In the genomic region with DNA sequence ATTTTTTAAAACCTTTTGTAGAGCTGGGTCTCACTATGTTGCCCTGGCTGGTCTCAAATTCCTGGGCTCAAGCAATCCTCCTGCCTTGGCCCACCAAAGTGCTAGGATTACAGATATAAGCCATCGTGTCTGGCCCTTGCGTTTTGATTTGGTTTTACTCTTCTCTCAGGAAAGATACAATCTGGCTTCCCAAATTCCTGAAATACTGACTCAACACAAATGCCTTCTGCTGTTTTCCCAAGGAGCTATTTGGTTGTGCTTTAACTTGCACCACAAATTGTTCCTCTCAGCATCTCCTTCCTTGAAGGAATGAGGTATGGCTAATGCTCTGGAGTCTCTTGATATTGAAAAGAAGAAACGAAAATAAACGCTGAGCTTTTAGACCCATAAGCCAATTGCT, we compare ENCODE assay signal across 28 cellular contexts.
DNase-seq lines count a peak whose midpoint lies in the region; TF ChIP-seq lines count a peak whose summit lies in the region.
"Had no signal": no experiment of that assay in that cellular context is flagged by ENCODE, and none has a peak within 500 bp of the region (broad histone marks: within the 10 kb centered on the region; RNA-seq: fewer than 3 reads in every experiment).

No MANE protein-coding gene starts in this region.

- H3K14ac ChIP-seq in trophoblast cell (ENCODE audit: low read length): no peak overlapping the region

- H2BK5ac ChIP-seq in trophoblast cell (ENCODE audit: low read depth, low read length, poor library complexity): no peak overlapping the region

- no peak overlapping the region for H3K4me3 ChIP-seq in fibroblast of the aortic adventitia (ENCODE audit: low read depth, low read length)
- no peak overlapping the region for H3K4me3 ChIP-seq in trophoblast cell (ENCODE audit: low read depth, low read length)
- H3K4me3 ChIP-seq in right atrium auricular region: no peak overlapping the region
- no peak overlapping the region for H3K4me3 ChIP-seq in Peyer's patch
- H3K4me3 ChIP-seq: breast epithelium, colonic mucosa, gastroesophageal sphincter, HAP-1, skin epidermis, upper lobe of left lung had no signal

- H3K27me3 ChIP-seq in trophoblast cell (ENCODE audit: insufficient read depth, low read length) (no peaks in the 10 kb centered on the region), right atrium auricular region (no peaks in the 10 kb centered on the region), Peyer's patch (no peaks in the 10 kb centered on the region)
- H3K27me3 ChIP-seq: breast epithelium, colonic mucosa, gastroesophageal sphincter, neutrophil, upper lobe of left lung had no signal

- no peak overlapping the region for H2BK120ac ChIP-seq in trophoblast cell (ENCODE audit: insufficient read depth, low read length, poor library complexity)

- H3K9me3 ChIP-seq in trophoblast cell (ENCODE audit: insufficient read depth, low read depth, low read length): no peaks in the 10 kb centered on the region
- H3K9me3 ChIP-seq in right atrium auricular region: no peaks in the 10 kb centered on the region
- H3K9me3 ChIP-seq in Peyer's patch: no peaks in the 10 kb centered on the region
- H3K9me3 ChIP-seq: breast epithelium, colonic mucosa, gastroesophageal sphincter, HAP-1, neutrophil, upper lobe of left lung had no signal

- H3K79me1 ChIP-seq in trophoblast cell (ENCODE audit: low read length): peaks cover 2% of the 10 kb centered on the region

- no peak overlapping the region for H3K23ac ChIP-seq in trophoblast cell (ENCODE audit: low read length)

- H3K27ac ChIP-seq in trophoblast cell (ENCODE audit: low read depth, low read length): peak overlapping the region; percentile 13
- H3K27ac ChIP-seq in right atrium auricular region: no peak overlapping the region
- H3K27ac ChIP-seq in Peyer's patch: no peak overlapping the region
- H3K27ac ChIP-seq: breast epithelium, colonic mucosa, gastroesophageal sphincter, neutrophil, skin epidermis, upper lobe of left lung had no signal

- no peak overlapping the region for H2AFZ ChIP-seq in trophoblast cell (ENCODE audit: insufficient read depth, low read length, poor library complexity)

- TF ChIP-seq CTCF in fibroblast of the aortic adventitia (IDR thresholded peaks at IDR 0.05; ENCODE audit: insufficient read depth, low read length) (no peak), right atrium auricular region (IDR thresholded peaks at IDR 0.05) (no peak), Peyer's patch (IDR thresholded peaks at IDR 0.05) (no peak)

- DNase-seq in EL (peak; percentile 67), LHCN-M2 (ENCODE audit: low read depth) (peak; percentile 12), fibroblast of the aortic adventitia (ENCODE audit: low read depth) (peak; percentile 1), trophoblast cell (peak in 1 of 2 donors; percentile 20), NCI-H2081 treated with DMSO at 0.1 percent for 48 hours (lab: John Stamatoyannopoulos, UW) (no peak), right atrium auricular region (ENCODE audit: low spot score) (no peak), DMS153 treated with DMSO at 0.1 percent for 48 hours (lab: John Stamatoyannopoulos, UW; ENCODE audit: unreplicated experiment) (no peak), Peyer's patch (no peak)
- DNase-seq: activated CD4-positive, alpha-beta T cell treated with anti-CD3 and anti-CD28 coated beads, Interleukin-2, amount 50 U/mL, for 48 hours; activated CD4-positive, CD25-positive, alpha-beta regulatory T cell; activated CD8-positive, alpha-beta memory T cell treated with anti-CD3 and anti-CD28 coated beads, Interleukin-2, amount 50 U/mL, for 4 hours; activated naive CD8-positive, alpha-beta T cell treated with anti-CD3 and anti-CD28 coated beads for 36 hours; CD8-positive, alpha-beta memory T cell; colonic mucosa; DMS153; effector memory CD8-positive, alpha-beta T cell; kidney glomerular epithelial cell; NCI-H1092; NCI-H2029; OCI-M1; SHP77; SW 1271; upper lobe of left lung had no signal

- H2BK12ac ChIP-seq in trophoblast cell (ENCODE audit: low read length): no peak overlapping the region

- no peak for TF ChIP-seq POLR2A in Peyer's patch (IDR thresholded peaks at IDR 0.05)

- no peaks in the 10 kb centered on the region for H3K36me3 ChIP-seq in trophoblast cell (ENCODE audit: control insufficient read depth in 1 of 2, insufficient read depth in 2 of 2, low read length in 2 of 2)
- H3K36me3 ChIP-seq in right atrium auricular region: no peaks in the 10 kb centered on the region
- H3K36me3 ChIP-seq in Peyer's patch: no peaks in the 10 kb centered on the region
- H3K36me3 ChIP-seq: breast epithelium, colonic mucosa, gastroesophageal sphincter, HAP-1, neutrophil, upper lobe of left lung had no signal

- H3K18ac ChIP-seq in trophoblast cell (ENCODE audit: low read length): no peak overlapping the region

- H4K91ac ChIP-seq in trophoblast cell (ENCODE audit: low read depth, low read length): no peak overlapping the region

- no peaks in the 10 kb centered on the region for H3K79me2 ChIP-seq in trophoblast cell (ENCODE audit: control insufficient read depth, insufficient read depth, low read length, poor library complexity)

- no peak overlapping the region for H3K4ac ChIP-seq in trophoblast cell (ENCODE audit: low read depth, low read length)

- H3K4me1 ChIP-seq in trophoblast cell (ENCODE audit: control insufficient read depth in 1 of 2, insufficient read depth in 2 of 2, low read length in 2 of 2): peaks cover 6 to 9% of the 10 kb centered on the region in 2 experiments
- no peaks in the 10 kb centered on the region for H3K4me1 ChIP-seq in right atrium auricular region
- no peaks in the 10 kb centered on the region for H3K4me1 ChIP-seq in Peyer's patch
- H3K4me1 ChIP-seq: breast epithelium, colonic mucosa, gastroesophageal sphincter, HAP-1, upper lobe of left lung had no signal

- H2AK5ac ChIP-seq in trophoblast cell (ENCODE audit: low read length): no peak overlapping the region

- H3K9ac ChIP-seq in trophoblast cell (ENCODE audit: low read length): no peak overlapping the region

- no CpG with 5 or more reads among the region's 4 CpGs for WGBS in trophoblast cell (ENCODE audit: extremely low coverage, insufficient coverage, insufficient read length)

- no peak overlapping the region for H4K8ac ChIP-seq in trophoblast cell (ENCODE audit: low read depth, low read length)

- no peak overlapping the region for H3K4me2 ChIP-seq in trophoblast cell (ENCODE audit: low read length)

- H4K12ac ChIP-seq in trophoblast cell (ENCODE audit: low read depth, low read length): no peak overlapping the region

Comparison
In these comparisons a context has a peak if more than half of its experiments do, and no peak if none do; other contexts are left out.
1. DNase-seq: peak in EL (single experiment), LHCN-M2 (single experiment) and fibroblast of the aortic adventitia (single experiment); none in NCI-H2081 treated with DMSO at 0.1 percent for 48 hours (single experiment), right atrium auricular region (single experiment), DMS153 treated with DMSO at 0.1 percent for 48 hours (single experiment) and Peyer's patch (0 of 3).